ENCODE assay signal across 12 cellular contexts in genomic region chr17:8072727-8073461, GRCh38. TPM values are rescaled to one million over a fixed set of nuclear protein-coding genes. Genes with fewer than 3 reads are reported as not detected.
DNase-seq lines count a peak whose midpoint lies in the region; ATAC-seq and TF ChIP-seq lines count a peak whose summit lies in the region.
"Had no signal": no experiment of that assay in that cellular context is flagged by ENCODE, and none has a peak within 500 bp of the region (broad histone marks: within the 10 kb centered on the region; RNA-seq: fewer than 3 reads in every experiment).

No MANE protein-coding gene starts in this region.

- no peaks in the 10 kb centered on the region for H3K36me3 ChIP-seq in left lung
- no peaks in the 10 kb centered on the region for H3K36me3 ChIP-seq in stomach
- no peaks in the 10 kb centered on the region for H3K36me3 ChIP-seq in Caco-2 (ENCODE audit: control insufficient read depth, insufficient read depth, low read length)
- H3K36me3 ChIP-seq: tibial artery had no signal

- no peak for TF ChIP-seq CTCF in left lung (IDR thresholded peaks at IDR 0.05)
- no peak for TF ChIP-seq CTCF in stomach (IDR thresholded peaks at IDR 0.05)
- TF ChIP-seq CTCF in Caco-2 (IDR thresholded peaks at IDR 0.05; ENCODE audit: insufficient read depth in 1 of 2, low read depth in 1 of 2, low read length in 1 of 2, severe bottlenecking in 1 of 2, unreplicated experiment in 1 of 2), result no peak

- peak overlapping the region; percentile 85 for H3K4me3 Mint-ChIP-seq in activated naive CD4-positive, alpha-beta T cell treated with anti-CD3 and anti-CD28 coated beads, Interleukin-2, amount 50 U/mL, for 24 hours
- no peak overlapping the region for H3K4me3 Mint-ChIP-seq in Caco-2 (ENCODE audit: unreplicated experiment)

- peaks cover 11 to 37% of the 10 kb centered on the region in 2 donors for H3K4me1 ChIP-seq in left lung
- H3K4me1 ChIP-seq in stomach, result peaks cover 32 to 39% (median 37%) of the 10 kb centered on the region in 4 donors
- H3K4me1 ChIP-seq in Caco-2, result peaks cover 18% of the 10 kb centered on the region

- no TSS peak for BruUV-seq in Caco-2 (replicated peaks; lab: Mats Ljungman, UMichigan)

- TF ChIP-seq EP300 in stomach (IDR thresholded peaks at IDR 0.05), result no peak

- peaks cover 22% of the 10 kb centered on the region for H3K27me3 Mint-ChIP-seq in activated naive CD4-positive, alpha-beta T cell treated with anti-CD3 and anti-CD28 coated beads, Interleukin-2, amount 50 U/mL, for 24 hours
- peaks cover 10% of the 10 kb centered on the region for H3K27me3 Mint-ChIP-seq in Caco-2 (ENCODE audit: insufficient read depth, unreplicated experiment)

- H3K36me3 Mint-ChIP-seq in activated naive CD4-positive, alpha-beta T cell treated with anti-CD3 and anti-CD28 coated beads, Interleukin-2, amount 50 U/mL, for 24 hours, result no peaks in the 10 kb centered on the region
- no peaks in the 10 kb centered on the region for H3K36me3 Mint-ChIP-seq in Caco-2 (ENCODE audit: insufficient read depth, unreplicated experiment)

- 4 to 6% (median 4%) methylated on average over 34 to 40 of the region's 40 CpGs for WGBS in stomach, 5 donors

- no peak overlapping the region for H3K4me3 ChIP-seq in left lung
- peak overlapping the region in 3 of 4 donors; percentile 6 to 33 (median 17) for H3K4me3 ChIP-seq in stomach
- H3K4me3 ChIP-seq in Caco-2 (ENCODE audit: low read depth, low read length), result no peak overlapping the region
- H3K4me3 ChIP-seq: tibial artery had no signal

- H3K9me3 ChIP-seq in left lung (no peaks in the 10 kb centered on the region), stomach (no peaks in the 10 kb centered on the region), Caco-2 (no peaks in the 10 kb centered on the region)
- H3K9me3 ChIP-seq: tibial artery had no signal

- POLR2A ChIA-PET in Caco-2 (lab: Charles Lee), result no interaction called here

- H3K27ac ChIP-seq in left lung (no peak overlapping the region), stomach (no peak overlapping the region)
- H3K27ac ChIP-seq: KMS-11, tibial artery had no signal

- DNase-seq in activated CD8-positive, alpha-beta memory T cell treated with anti-CD3 and anti-CD28 coated beads for 24 hours, result peak; percentile 77
- DNase-seq in activated CD8-positive, alpha-beta memory T cell treated with anti-CD3 and anti-CD28 coated beads, Interleukin-2, amount 50 U/mL, for 4 hours, result no peak
- DNase-seq in left lung (peak in 1 of 2 donors; percentile 78), stomach (no peak), Caco-2 (no peak)
- DNase-seq: cortex of kidney had no signal

- intact Hi-C loops in left lung (cut with DNase I), result no loop called here
- intact Hi-C loops in stomach (cut with DNase I; ENCODE audit: low total_unique reads), result no loop called here
- intact Hi-C loops in Caco-2 (cut with micrococcal nuclease; ENCODE audit: unreplicated experiment), result no loop called here

- ATAC-seq in left lung (peak; percentile 19), GM18519 (IDR thresholded peaks at IDR 0.05; ENCODE audit: low FRiP score, unreplicated experiment) (no peak), GM21381 (IDR thresholded peaks at IDR 0.05; ENCODE audit: unreplicated experiment) (no peak)

- H3K4me1 Mint-ChIP-seq in activated naive CD4-positive, alpha-beta T cell treated with anti-CD3 and anti-CD28 coated beads, Interleukin-2, amount 50 U/mL, for 24 hours, result peaks cover 22% of the 10 kb centered on the region
- peaks cover 12% of the 10 kb centered on the region for H3K4me1 Mint-ChIP-seq in Caco-2 (ENCODE audit: low read depth, unreplicated experiment)

- peaks cover 27 to 71% of the 10 kb centered on the region in 2 donors for H3K27me3 ChIP-seq in left lung
- H3K27me3 ChIP-seq in stomach, result peaks cover 17 to 78% (median 66%) of the 10 kb centered on the region in 3 donors
- H3K27me3 ChIP-seq in Caco-2 (replicated peaks; ENCODE audit: control insufficient read depth, insufficient read depth, low read length), result no peaks in the 10 kb centered on the region

- H3K9me3 Mint-ChIP-seq in activated naive CD4-positive, alpha-beta T cell treated with anti-CD3 and anti-CD28 coated beads, Interleukin-2, amount 50 U/mL, for 24 hours, result no peaks in the 10 kb centered on the region
- no peaks in the 10 kb centered on the region for H3K9me3 Mint-ChIP-seq in Caco-2 (ENCODE audit: unreplicated experiment)

- CTCF ChIA-PET in Caco-2 (lab: Charles Lee), result interaction anchor here (0.6 to 2.9 kb wide), 11 partner anchors 13 to 232 kb away, joined by 3 to 8 read pairs (median 5); partner anchors contain the start of genes ALOX12B and ALOXE3

- H3K27ac Mint-ChIP-seq in activated naive CD4-positive, alpha-beta T cell treated with anti-CD3 and anti-CD28 coated beads, Interleukin-2, amount 50 U/mL, for 24 hours, result peak overlapping the region; percentile 19
- no peak overlapping the region for H3K27ac Mint-ChIP-seq in Caco-2 (ENCODE audit: unreplicated experiment)

- no peak for TF ChIP-seq POLR2A in stomach (IDR thresholded peaks at IDR 0.05)

RNA-seq across cellular contexts. Expression of gene ALOX12B, which starts 14.6 kb away (rescaled TPM):
- total RNA-seq in left lung (under 1 TPM in 1 of 2 donors, not detected in 1; 0.32 TPM), stomach (not detected), Caco-2 (2022) (0.34 and 0.39 TPM in 2 replicates)
- under 1 TPM in 1 of 3 donors, not detected in 2; 0.88 TPM for polyA plus RNA-seq in stomach
- polyA plus RNA-seq: BJ had no signal

RNA-seq across cellular contexts. Expression of gene ALOX15B, which starts 34.0 kb away (rescaled TPM):
- total RNA-seq in left lung, result 100 to 1,000 TPM in 1 of 2 donors, 10 to 100 TPM in 1; 52.5 to 112 TPM
- 1 to 10 TPM in 4 of 5 donors, not detected in 1; 1.5 to 7.0 (median 2.6) TPM for total RNA-seq in stomach
- polyA plus RNA-seq in stomach, result 10 to 100 TPM in 1 of 3 donors, 1 to 10 TPM in 2; 2.4 to 10.5 (median 3.1) TPM
- total RNA-seq in Caco-2 (2022), result not detected in 2 replicates
- polyA plus RNA-seq: BJ had no signal

RNA-seq across cellular contexts. Expression of gene ALOXE3, which starts 45.4 kb away (rescaled TPM):
- under 1 TPM; 0.23 to 0.55 TPM for total RNA-seq in left lung
- not detected for total RNA-seq in stomach
- under 1 TPM in 2 of 3 donors, not detected in 1; 0.12 to 0.43 TPM for polyA plus RNA-seq in stomach
- not detected in 2 replicates for total RNA-seq in Caco-2 (2022)

RNA-seq across cellular contexts. Expression of gene HES7, which starts 51.0 kb away (rescaled TPM):
- under 1 TPM in 1 of 2 donors, not detected in 1; 0.52 TPM for total RNA-seq in left lung
- not detected for total RNA-seq in stomach
- polyA plus RNA-seq in stomach, result under 1 TPM in 2 of 3 donors, not detected in 1; 0.58 to 0.92 TPM
- total RNA-seq in Caco-2 (2022), result not detected in 2 replicates
- polyA plus RNA-seq: BJ had no signal

Comparison
In these comparisons a context has a peak if more than half of its experiments do, and no peak if none do; other contexts are left out.
1. H3K4me3 ChIP-seq: peak in stomach (3 of 4); none in left lung (0 of 2) and Caco-2 (single experiment).
2. RNA of gene ALOX15B, which starts 34.0 kb away (total RNA-seq): 52.5 to 112 TPM in left lung; 1.5 to 7.0 TPM in stomach and not detected in Caco-2; every median in the first group is over 4 times any median in the second.